ENCODE assay signal across 1 cellular context in the genomic region with DNA sequence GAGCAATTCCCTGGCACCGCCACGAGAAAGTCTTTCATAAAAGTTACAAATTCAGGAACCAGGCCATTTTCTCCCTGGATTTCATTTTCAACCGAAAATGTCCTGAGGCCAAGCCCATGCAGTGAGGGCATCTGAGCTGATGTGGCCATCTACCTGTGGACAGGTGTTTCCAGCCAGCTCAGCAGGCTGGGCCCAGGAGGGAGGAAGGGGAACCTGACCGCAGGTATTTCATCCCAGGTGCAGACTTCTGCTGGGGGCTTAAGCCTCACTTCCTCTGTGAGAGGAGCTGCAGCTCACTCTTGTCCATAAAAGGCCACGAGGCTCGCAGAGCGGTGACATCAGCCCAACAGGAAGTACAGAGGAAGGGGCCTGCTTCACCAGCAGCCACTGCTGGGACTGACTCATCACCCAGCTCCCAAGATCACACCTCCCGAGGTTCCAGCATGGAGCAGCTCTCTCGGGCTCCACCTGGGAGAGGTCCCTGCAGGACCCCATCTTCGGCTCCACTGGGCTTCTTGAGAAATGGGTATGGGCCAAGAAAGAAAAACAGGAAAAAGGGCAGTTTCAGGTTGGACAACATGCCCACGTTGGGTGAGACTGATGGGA.
TF ChIP-seq lines count a peak whose summit lies in the region.

No MANE protein-coding gene starts in this region.

TF ChIP-seq in HEK293, 187 proteins besides CTCF, POLR2A, EP300 and RAD21 (continued from another document and continues in another):
- no peak for TF ChIP-seq ZNF214 (tag by site-specific recombination; IDR thresholded peaks at IDR 0.05; ENCODE audit: borderline replicate concordance)
- TF ChIP-seq ZNF280C (tag by site-specific recombination; IDR thresholded peaks at IDR 0.05), result no peak
- no peak for TF ChIP-seq ZNF404 (tag by site-specific recombination; IDR thresholded peaks at IDR 0.05)
- TF ChIP-seq PATZ1 (tag by site-specific recombination; IDR thresholded peaks at IDR 0.05), result peak; percentile 67
- no peak for TF ChIP-seq GFI1B (tag by site-specific recombination; IDR thresholded peaks at IDR 0.05)
- no peak for TF ChIP-seq ZNF155 (tag by site-specific recombination; IDR thresholded peaks at IDR 0.05)
- no peak for TF ChIP-seq ZNF132 (tag by site-specific recombination; IDR thresholded peaks at IDR 0.05; ENCODE audit: borderline replicate concordance)
- TF ChIP-seq ZNF266 (tag by site-specific recombination; IDR thresholded peaks at IDR 0.05; ENCODE audit: low read depth), result no peak
- TF ChIP-seq ZNF660 (tag by site-specific recombination; IDR thresholded peaks at IDR 0.05), result peak; percentile 14; the same call in 1 of the 2 replicates
- TF ChIP-seq WT1 (tag by site-specific recombination; IDR thresholded peaks at IDR 0.05), result no peak
- peak; percentile 38; the same call in 1 of the 2 replicates for TF ChIP-seq SP2 (tag by site-specific recombination; IDR thresholded peaks at IDR 0.05)
- TF ChIP-seq ZIC2 (tag by site-specific recombination; IDR thresholded peaks at IDR 0.05), result peak; percentile 88
- TF ChIP-seq ZNF747 (tag by site-specific recombination; IDR thresholded peaks at IDR 0.05), result no peak
- TF ChIP-seq SALL2 (tag by site-specific recombination; IDR thresholded peaks at IDR 0.05; ENCODE audit: borderline replicate concordance), result no peak
- TF ChIP-seq ZNF26 (tag by site-specific recombination; IDR thresholded peaks at IDR 0.05), result no peak
- no peak for TF ChIP-seq TCF7L2 (IDR thresholded peaks at IDR 0.05; ENCODE audit: borderline replicate concordance, low read depth, low read length)
- TF ChIP-seq PRDM1 (tag by site-specific recombination; IDR thresholded peaks at IDR 0.05), result no peak
- no peak for TF ChIP-seq ZNF423 (tag by site-specific recombination; IDR thresholded peaks at IDR 0.05)
- TF ChIP-seq, protein P1, sequence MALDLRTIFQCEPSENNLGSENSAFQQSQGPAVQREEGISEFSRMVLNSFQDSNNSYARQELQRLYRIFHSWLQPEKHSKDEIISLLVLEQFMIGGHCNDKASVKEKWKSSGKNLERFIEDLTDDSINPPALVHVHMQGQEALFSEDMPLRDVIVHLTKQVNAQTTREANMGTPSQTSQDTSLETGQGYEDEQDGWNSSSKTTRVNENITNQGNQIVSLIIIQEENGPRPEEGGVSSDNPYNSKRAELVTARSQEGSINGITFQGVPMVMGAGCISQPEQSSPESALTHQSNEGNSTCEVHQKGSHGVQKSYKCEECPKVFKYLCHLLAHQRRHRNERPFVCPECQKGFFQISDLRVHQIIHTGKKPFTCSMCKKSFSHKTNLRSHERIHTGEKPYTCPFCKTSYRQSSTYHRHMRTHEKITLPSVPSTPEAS (tag by site-specific recombination; IDR thresholded peaks at IDR 0.05), result no peak
- TF ChIP-seq ZNF2 (tag by site-specific recombination; IDR thresholded peaks at IDR 0.05), result no peak
- TF ChIP-seq, protein P2, sequence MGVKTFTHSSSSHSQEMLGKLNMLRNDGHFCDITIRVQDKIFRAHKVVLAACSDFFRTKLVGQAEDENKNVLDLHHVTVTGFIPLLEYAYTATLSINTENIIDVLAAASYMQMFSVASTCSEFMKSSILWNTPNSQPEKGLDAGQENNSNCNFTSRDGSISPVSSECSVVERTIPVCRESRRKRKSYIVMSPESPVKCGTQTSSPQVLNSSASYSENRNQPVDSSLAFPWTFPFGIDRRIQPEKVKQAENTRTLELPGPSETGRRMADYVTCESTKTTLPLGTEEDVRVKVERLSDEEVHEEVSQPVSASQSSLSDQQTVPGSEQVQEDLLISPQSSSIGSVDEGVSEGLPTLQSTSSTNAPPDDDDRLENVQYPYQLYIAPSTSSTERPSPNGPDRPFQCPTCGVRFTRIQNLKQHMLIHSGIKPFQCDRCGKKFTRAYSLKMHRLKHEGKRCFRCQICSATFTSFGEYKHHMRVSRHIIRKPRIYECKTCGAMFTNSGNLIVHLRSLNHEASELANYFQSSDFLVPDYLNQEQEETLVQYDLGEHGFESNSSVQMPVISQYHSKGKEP (tag by site-specific recombination; IDR thresholded peaks at IDR 0.05), result no peak
- TF ChIP-seq ZNF529 (tag by site-specific recombination; IDR thresholded peaks at IDR 0.05; ENCODE audit: insufficient replicate concordance), result no peak
- no peak for TF ChIP-seq ZNF677 (tag by site-specific recombination; IDR thresholded peaks at IDR 0.05)
- TF ChIP-seq, protein P3, sequence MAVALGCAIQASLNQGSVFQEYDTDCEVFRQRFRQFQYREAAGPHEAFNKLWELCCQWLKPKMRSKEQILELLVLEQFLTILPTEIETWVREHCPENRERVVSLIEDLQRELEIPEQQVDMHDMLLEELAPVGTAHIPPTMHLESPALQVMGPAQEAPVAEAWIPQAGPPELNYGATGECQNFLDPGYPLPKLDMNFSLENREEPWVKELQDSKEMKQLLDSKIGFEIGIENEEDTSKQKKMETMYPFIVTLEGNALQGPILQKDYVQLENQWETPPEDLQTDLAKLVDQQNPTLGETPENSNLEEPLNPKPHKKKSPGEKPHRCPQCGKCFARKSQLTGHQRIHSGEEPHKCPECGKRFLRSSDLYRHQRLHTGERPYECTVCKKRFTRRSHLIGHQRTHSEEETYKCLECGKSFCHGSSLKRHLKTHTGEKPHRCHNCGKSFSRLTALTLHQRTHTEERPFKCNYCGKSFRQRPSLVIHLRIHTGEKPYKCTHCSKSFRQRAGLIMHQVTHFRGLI (tag by site-specific recombination; IDR thresholded peaks at IDR 0.05), result peak; percentile 81
- no peak for TF ChIP-seq SETDB1 (IDR thresholded peaks at IDR 0.05; ENCODE audit: insufficient read length, low read length)
- TF ChIP-seq IKZF3 (tag by site-specific recombination; IDR thresholded peaks at IDR 0.05), result peak; percentile 93
- TF ChIP-seq FEZF1 (tag by site-specific recombination; IDR thresholded peaks at IDR 0.05), result no peak
- TF ChIP-seq ZNF335 (tag by site-specific recombination; conservative IDR thresholded peaks at IDR 0.05), result peak; percentile 42; the same call in 1 of the 2 replicates
- TF ChIP-seq ZNF239 (tag by site-specific recombination; IDR thresholded peaks at IDR 0.05), result no peak
- TF ChIP-seq, protein P4, sequence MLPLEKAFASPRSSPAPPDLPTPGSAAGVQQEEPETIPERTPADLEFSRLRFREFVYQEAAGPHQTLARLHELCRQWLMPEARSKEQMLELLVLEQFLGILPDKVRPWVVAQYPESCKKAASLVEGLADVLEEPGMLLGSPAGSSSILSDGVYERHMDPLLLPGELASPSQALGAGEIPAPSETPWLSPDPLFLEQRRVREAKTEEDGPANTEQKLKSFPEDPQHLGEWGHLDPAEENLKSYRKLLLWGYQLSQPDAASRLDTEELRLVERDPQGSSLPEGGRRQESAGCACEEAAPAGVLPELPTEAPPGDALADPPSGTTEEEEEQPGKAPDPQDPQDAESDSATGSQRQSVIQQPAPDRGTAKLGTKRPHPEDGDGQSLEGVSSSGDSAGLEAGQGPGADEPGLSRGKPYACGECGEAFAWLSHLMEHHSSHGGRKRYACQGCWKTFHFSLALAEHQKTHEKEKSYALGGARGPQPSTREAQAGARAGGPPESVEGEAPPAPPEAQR (tag by site-specific recombination; IDR thresholded peaks at IDR 0.05), result no peak
- TF ChIP-seq OSR2 (tag by site-specific recombination; IDR thresholded peaks at IDR 0.05), result peak; percentile 90
- no peak for TF ChIP-seq ZNF670 (tag by site-specific recombination; IDR thresholded peaks at IDR 0.05; ENCODE audit: low read depth)
- no peak for TF ChIP-seq ZNF768 (tag by site-specific recombination; IDR thresholded peaks at IDR 0.05)
- peak; percentile 47; the same call in 1 of the 2 replicates for TF ChIP-seq ZSCAN16 (tag by site-specific recombination; IDR thresholded peaks at IDR 0.05)
- no peak for TF ChIP-seq ZNF280D (tag by site-specific recombination; IDR thresholded peaks at IDR 0.05)
- TF ChIP-seq, protein P5, sequence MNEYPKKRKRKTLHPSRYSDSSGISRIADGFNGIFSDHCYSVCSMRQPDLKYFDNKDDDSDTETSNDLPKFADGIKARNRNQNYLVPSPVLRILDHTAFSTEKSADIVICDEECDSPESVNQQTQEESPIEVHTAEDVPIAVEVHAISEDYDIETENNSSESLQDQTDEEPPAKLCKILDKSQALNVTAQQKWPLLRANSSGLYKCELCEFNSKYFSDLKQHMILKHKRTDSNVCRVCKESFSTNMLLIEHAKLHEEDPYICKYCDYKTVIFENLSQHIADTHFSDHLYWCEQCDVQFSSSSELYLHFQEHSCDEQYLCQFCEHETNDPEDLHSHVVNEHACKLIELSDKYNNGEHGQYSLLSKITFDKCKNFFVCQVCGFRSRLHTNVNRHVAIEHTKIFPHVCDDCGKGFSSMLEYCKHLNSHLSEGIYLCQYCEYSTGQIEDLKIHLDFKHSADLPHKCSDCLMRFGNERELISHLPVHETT (tag by site-specific recombination; IDR thresholded peaks at IDR 0.05), result no peak; the same call in 1 of the 2 replicates
- TF ChIP-seq ZEB2 (tag by site-specific recombination; IDR thresholded peaks at IDR 0.05), result peak; percentile 91
- TF ChIP-seq ZNF658 (tag by site-specific recombination; IDR thresholded peaks at IDR 0.05), result no peak
- TF ChIP-seq, protein P6, sequence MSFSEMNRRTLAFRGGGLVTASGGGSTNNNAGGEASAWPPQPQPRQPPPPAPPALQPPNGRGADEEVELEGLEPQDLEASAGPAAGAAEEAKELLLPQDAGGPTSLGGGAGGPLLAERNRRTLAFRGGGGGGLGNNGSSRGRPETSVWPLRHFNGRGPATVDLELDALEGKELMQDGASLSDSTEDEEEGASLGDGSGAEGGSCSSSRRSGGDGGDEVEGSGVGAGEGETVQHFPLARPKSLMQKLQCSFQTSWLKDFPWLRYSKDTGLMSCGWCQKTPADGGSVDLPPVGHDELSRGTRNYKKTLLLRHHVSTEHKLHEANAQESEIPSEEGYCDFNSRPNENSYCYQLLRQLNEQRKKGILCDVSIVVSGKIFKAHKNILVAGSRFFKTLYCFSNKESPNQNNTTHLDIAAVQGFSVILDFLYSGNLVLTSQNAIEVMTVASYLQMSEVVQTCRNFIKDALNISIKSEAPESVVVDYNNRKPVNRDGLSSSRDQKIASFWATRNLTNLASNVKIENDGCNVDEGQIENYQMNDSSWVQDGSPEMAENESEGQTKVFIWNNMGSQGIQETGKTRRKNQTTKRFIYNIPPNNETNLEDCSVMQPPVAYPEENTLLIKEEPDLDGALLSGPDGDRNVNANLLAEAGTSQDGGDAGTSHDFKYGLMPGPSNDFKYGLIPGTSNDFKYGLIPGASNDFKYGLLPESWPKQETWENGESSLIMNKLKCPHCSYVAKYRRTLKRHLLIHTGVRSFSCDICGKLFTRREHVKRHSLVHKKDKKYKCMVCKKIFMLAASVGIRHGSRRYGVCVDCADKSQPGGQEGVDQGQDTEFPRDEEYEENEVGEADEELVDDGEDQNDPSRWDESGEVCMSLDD (tag by site-specific recombination; IDR thresholded peaks at IDR 0.05), result no peak
